Comparison of ENCODE assay signal across 14 cellular contexts in the genomic region with DNA sequence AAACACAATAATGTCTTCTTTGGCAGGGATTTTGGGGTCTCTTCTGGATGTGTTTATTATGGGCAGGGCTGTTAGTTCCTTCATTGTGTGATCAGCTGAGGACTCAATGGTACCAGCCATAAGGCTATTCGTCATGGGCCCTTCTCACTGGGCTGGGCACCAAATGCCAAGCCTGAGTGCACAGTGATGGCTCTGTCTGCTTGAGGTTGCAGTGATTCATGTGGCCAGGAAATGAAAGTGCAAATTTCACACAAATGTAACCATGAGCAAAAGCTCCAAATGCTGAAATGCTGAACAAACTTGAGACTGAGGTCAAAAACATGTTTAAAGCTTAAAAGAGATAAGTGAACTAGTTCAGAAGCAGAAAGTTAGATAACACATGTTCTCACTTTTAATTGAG.
DNase-seq lines count a peak whose midpoint lies in the region; ATAC-seq and TF ChIP-seq lines count a peak whose summit lies in the region.
"Had no signal": no experiment of that assay in that cellular context is flagged by ENCODE, and none has a peak within 500 bp of the region (broad histone marks: within the 10 kb centered on the region; RNA-seq: fewer than 3 reads in every experiment).

No MANE protein-coding gene starts in this region.

- intact Hi-C loops in heart left ventricle (cut with DNase I) = no loop called here

- no peak for TF ChIP-seq POLR2A in heart left ventricle (IDR thresholded peaks at IDR 0.05)

- no peaks in the 10 kb centered on the region for H3K27me3 ChIP-seq in heart left ventricle

- ATAC-seq in HG02798 (IDR thresholded peaks at IDR 0.05; ENCODE audit: poor library complexity, unreplicated experiment) (peak; percentile 70), heart left ventricle (no peak)

- no peaks in the 10 kb centered on the region for H3K36me3 ChIP-seq in heart left ventricle

- in situ Hi-C loops in ACHN (cut with HindIII; ENCODE audit: low pct_ligation_motif_present, low pct_unique_long_range_greater_than_20kb, low sequenced_read_pairs) = no loop called here

- 65 to 82% (median 73%) methylated on average over 1 of the region's 1 CpG for WGBS in heart left ventricle, 4 donors

- H3K27ac ChIP-seq in heart left ventricle = no peak overlapping the region

- H3K4me3 ChIP-seq in heart left ventricle = no peak overlapping the region

- TF ChIP-seq CTCF in heart left ventricle (IDR thresholded peaks at IDR 0.05) = no peak

- DNase-seq in ACHN (peak; percentile 47), GM19238 (ENCODE audit: insufficient read length, low spot score) (peak; percentile 16), LHCN-M2 (ENCODE audit: low read depth) (peak; percentile 48), COLO668 (lab: John Stamatoyannopoulos, UW; ENCODE audit: unreplicated experiment) (no peak), DMS79 (lab: John Stamatoyannopoulos, UW) (no peak), NCI-H82 (lab: John Stamatoyannopoulos, UW) (no peak), heart left ventricle (no peak)
- DNase-seq: head of caudate nucleus; NCI-H1092 treated with DMSO at 0.1 percent for 48 hours; nephron progenitor cell; RPMI8226; stimulated activated CD4-positive, alpha-beta T cell treated with anti-CD3 and anti-CD28 coated beads, Interleukin-4, amount 100 ng/mL, for 4 hours; trophoblast cell had no signal

- H3K4me1 ChIP-seq in heart left ventricle = no peaks in the 10 kb centered on the region

- no peaks in the 10 kb centered on the region for H3K9me3 ChIP-seq in heart left ventricle

Comparison
In these comparisons a context has a peak if more than half of its experiments do, and no peak if none do; other contexts are left out.
1. DNase-seq: peak in ACHN (single experiment), GM19238 (single experiment) and LHCN-M2 (single experiment); none in COLO668 (single experiment), DMS79 (single experiment), NCI-H82 (single experiment) and heart left ventricle (0 of 5).